1 cellular context compared by ENCODE assay signal in genomic region chr7:36372156-36372555, GRCh38.
TF ChIP-seq lines count a peak whose summit lies in the region.

No MANE protein-coding gene starts in this region.

TF ChIP-seq in SK-N-SH, 30 proteins besides CTCF, POLR2A, EP300 and RAD21 (continued from another document):
- TF ChIP-seq REST (IDR thresholded peaks at IDR 0.05; ENCODE audit: low read depth, low read length) (no peak), USF1 (IDR thresholded peaks at IDR 0.05; ENCODE audit: borderline replicate concordance, low read depth) (no peak), ELF1 (IDR thresholded peaks at IDR 0.05) (no peak), MXI1 (IDR thresholded peaks at IDR 0.05; ENCODE audit: low read depth, low read length) (no peak), RXRA (IDR thresholded peaks at IDR 0.05; ENCODE audit: borderline replicate concordance, low read depth) (no peak), MAX (IDR thresholded peaks at IDR 0.05; ENCODE audit: low read depth) (no peak), SMC3 (IDR thresholded peaks at IDR 0.05; ENCODE audit: low read depth, low read length) (no peak), FOXM1 (IDR thresholded peaks at IDR 0.05; ENCODE audit: low read depth) (no peak), PBX3 (IDR thresholded peaks at IDR 0.05) (no peak), MEF2A (IDR thresholded peaks at IDR 0.05; ENCODE audit: borderline replicate concordance, low read depth) (no peak), CHD2 (IDR thresholded peaks at IDR 0.05; ENCODE audit: low read length, partially characterized antibody) (no peak), FOSL2 (IDR thresholded peaks at IDR 0.05; ENCODE audit: borderline replicate concordance, low read depth) (no peak), YY1 (IDR thresholded peaks at IDR 0.05; ENCODE audit: low read depth) (no peak), SIN3A (IDR thresholded peaks at IDR 0.05; ENCODE audit: borderline replicate concordance, low read depth, low read length) (no peak)
